ENCODE assay signal across 9 cellular contexts in genomic region chr12:38892090-38892786, GRCh38. TPM values are rescaled to one million over a fixed set of nuclear protein-coding genes. Genes with fewer than 3 reads are reported as not detected.
DNase-seq lines count a peak whose midpoint lies in the region; ATAC-seq and TF ChIP-seq lines count a peak whose summit lies in the region.
"Had no signal": no experiment of that assay in that cellular context is flagged by ENCODE, and none has a peak within 500 bp of the region (broad histone marks: within the 10 kb centered on the region; RNA-seq: fewer than 3 reads in every experiment).

No MANE protein-coding gene starts in this region.

- POLR2A ChIA-PET in OCI-LY7 (lab: Charles Lee), result interaction anchor here (0.6 kb wide), 1 partner anchor 40 kb away, joined by 4 read pairs; no protein-coding TSS in a partner anchor
- POLR2A ChIA-PET in PC-3 (lab: Charles Lee; ENCODE audit: unreplicated experiment), result interaction anchor here (0.6 kb wide), 1 partner anchor 589 kb away, joined by 3 read pairs; no protein-coding TSS in a partner anchor

- BruUV-seq in OCI-LY7 (replicated peaks; lab: Mats Ljungman, UMichigan), result no TSS peak
- BruUV-seq in PC-3 (replicated peaks; lab: Mats Ljungman, UMichigan), result no TSS peak

- H3K9me3 ChIP-seq in OCI-LY7 (ENCODE audit: low read length) (no peaks in the 10 kb centered on the region), endodermal cell (ENCODE audit: control insufficient read depth, low read length) (peaks cover 15% of the 10 kb centered on the region), PC-3 (ENCODE audit: low read length) (no peaks in the 10 kb centered on the region)
- H3K9me3 ChIP-seq: ovary had no signal

- no peak for TF ChIP-seq CTCF in OCI-LY7 (conservative IDR thresholded peaks at IDR 0.05; ENCODE audit: low read length)
- no peak for TF ChIP-seq CTCF in endodermal cell (conservative IDR thresholded peaks at IDR 0.05)
- no peak for TF ChIP-seq CTCF in PC-3 (conservative IDR thresholded peaks at IDR 0.05; ENCODE audit: low read depth, low read length)

- no peak overlapping the region for H3K27ac Mint-ChIP-seq in endodermal cell

- H3K4me1 ChIP-seq in OCI-LY7 (ENCODE audit: insufficient read depth, low read length, poor library complexity, severe bottlenecking), result no peaks in the 10 kb centered on the region
- no peaks in the 10 kb centered on the region for H3K4me1 ChIP-seq in endodermal cell (ENCODE audit: control insufficient read depth, insufficient read depth, low read length)
- peaks cover 3% of the 10 kb centered on the region; the same call in 1 of the 2 replicates for H3K4me1 ChIP-seq in PC-3 (ENCODE audit: insufficient read depth, low read length)

- peak; percentile 20 for DNase-seq in AG08395 (ENCODE audit: low spot score)
- DNase-seq in fibroblast of gingiva (ENCODE audit: low read depth), result peak; percentile 18
- DNase-seq in OCI-LY7 (ENCODE audit: low spot score), result no peak
- no peak for DNase-seq in endodermal cell
- DNase-seq in PC-3, result no peak
- no peak for DNase-seq in GM19240 (ENCODE audit: insufficient read length, low spot score)
- DNase-seq: ovary had no signal

- peaks cover 2% of the 10 kb centered on the region for H3K4me1 Mint-ChIP-seq in endodermal cell

- H3K9me3 Mint-ChIP-seq in endodermal cell, result peaks cover 16% of the 10 kb centered on the region

- ATAC-seq in GM19023 (IDR thresholded peaks at IDR 0.05; ENCODE audit: unreplicated experiment), result peak; percentile 69
- ATAC-seq in HG03280 (IDR thresholded peaks at IDR 0.05; ENCODE audit: unreplicated experiment), result peak; percentile 65
- ATAC-seq in PC-3, result no peak

- no peaks in the 10 kb centered on the region for H3K9me2 ChIP-seq in OCI-LY7 (ENCODE audit: insufficient read depth, low read length)
- no peaks in the 10 kb centered on the region for H3K9me2 ChIP-seq in PC-3 (replicated peaks; ENCODE audit: low read length)

- no peak overlapping the region for H3K4me3 ChIP-seq in OCI-LY7 (ENCODE audit: low read depth, low read length, poor library complexity, severe bottlenecking)
- no peak overlapping the region for H3K4me3 ChIP-seq in endodermal cell (ENCODE audit: low read length)
- no peak overlapping the region for H3K4me3 ChIP-seq in PC-3 (ENCODE audit: low read length)
- H3K4me3 ChIP-seq: ovary had no signal

- no peaks in the 10 kb centered on the region for H3K27me3 Mint-ChIP-seq in endodermal cell (ENCODE audit: insufficient read depth)

- 91 to 94% methylated on average over 4 of the region's 4 CpGs for WGBS in endodermal cell (ENCODE audit: insufficient coverage in 1 of 2, insufficient read length in 1 of 2), 2 experiments

- H3K36me3 ChIP-seq in OCI-LY7 (ENCODE audit: insufficient read depth, low read length), result no peaks in the 10 kb centered on the region
- no peaks in the 10 kb centered on the region for H3K36me3 ChIP-seq in endodermal cell (ENCODE audit: control insufficient read depth, insufficient read depth, low read length)
- H3K36me3 ChIP-seq in PC-3 (ENCODE audit: low read depth, low read length), result no peaks in the 10 kb centered on the region
- H3K36me3 ChIP-seq: ovary had no signal

- H3K4me3 Mint-ChIP-seq in endodermal cell, result no peak overlapping the region

- H3K27ac ChIP-seq in OCI-LY7 (ENCODE audit: low read depth, low read length, poor library complexity, severe bottlenecking) (no peak overlapping the region), endodermal cell (ENCODE audit: low read depth, low read length) (no peak overlapping the region), PC-3 (ENCODE audit: low read length) (no peak overlapping the region)
- H3K27ac ChIP-seq: ovary had no signal

- no peak overlapping the region for H2AFZ ChIP-seq in OCI-LY7 (ENCODE audit: low read length)
- H2AFZ ChIP-seq in PC-3 (ENCODE audit: low read length), result no peak overlapping the region

- intact Hi-C loops in OCI-LY7 (cut with micrococcal nuclease; ENCODE audit: unreplicated experiment), result no loop called here
- intact Hi-C loops in PC-3 (cut with micrococcal nuclease), result loop anchor here (10.0 kb wide), 1 partner anchor 157 kb away; no protein-coding TSS in a partner anchor

- H3K36me3 Mint-ChIP-seq in endodermal cell (ENCODE audit: low read depth), result peaks cover 11% of the 10 kb centered on the region

- no peaks in the 10 kb centered on the region for H3F3A ChIP-seq in PC-3 (ENCODE audit: low read length, unreplicated experiment)

- H3K79me2 ChIP-seq in OCI-LY7 (ENCODE audit: insufficient read depth, low read depth, low read length) (no peaks in the 10 kb centered on the region), PC-3 (ENCODE audit: low read length) (0 out of 2 replicates have a peak, but pooled peaks cover 4% of the 10 kb centered on the region)

- H4K20me1 ChIP-seq in OCI-LY7 (ENCODE audit: insufficient read depth, low read length) (no peaks in the 10 kb centered on the region), PC-3 (ENCODE audit: low read length) (no peaks in the 10 kb centered on the region)

- no peak overlapping the region for H3K9ac ChIP-seq in endodermal cell (ENCODE audit: extremely low read depth, low read length, poor library complexity, severe bottlenecking)
- no peak overlapping the region for H3K9ac ChIP-seq in PC-3 (ENCODE audit: low read length)

- H3K27me3 ChIP-seq in endodermal cell (ENCODE audit: control insufficient read depth, insufficient read depth, low read length, poor library complexity, severe bottlenecking) (no peaks in the 10 kb centered on the region), PC-3 (ENCODE audit: low read length) (no peaks in the 10 kb centered on the region)
- H3K27me3 ChIP-seq: ovary had no signal

- CTCF ChIA-PET in OCI-LY7 (lab: Charles Lee; ENCODE audit: unreplicated experiment), result no interaction called here
- CTCF ChIA-PET in PC-3 (lab: Charles Lee), result no interaction called here

- H3K4me2 ChIP-seq in OCI-LY7 (ENCODE audit: low read length), result no peak overlapping the region
- no peak overlapping the region for H3K4me2 ChIP-seq in PC-3 (ENCODE audit: low read length)

RNA-seq across cellular contexts. Expression of gene CPNE8, which starts 13.2 kb away (rescaled TPM):
- not detected in 2 replicates for total RNA-seq in OCI-LY7 (2014; rRNA removed; shearing (Covaris generic))
- total RNA-seq in OCI-LY7 (2022) (not detected in 2 replicates), endodermal cell (10 to 100 TPM in 1 of 2 donors, 1 to 10 TPM in 1; 8.7 to 18.0 TPM), PC-3 (2014; rRNA removed) (7.2 and 12.6 TPM in 2 replicates)
- 7.2 TPM for polyA plus RNA-seq in endodermal cell (2013, experiment 1 of 2)
- polyA plus RNA-seq in endodermal cell (2013, experiment 2 of 2), result 7.4 TPM

Comparison
In these comparisons a context has a peak if more than half of its experiments do, and no peak if none do; other contexts are left out.
1. DNase-seq: peak in AG08395 (single experiment) and fibroblast of gingiva (single experiment); none in OCI-LY7 (single experiment), endodermal cell (single experiment), PC-3 (single experiment) and GM19240 (single experiment).